23 cellular contexts compared by ENCODE assay signal in the genomic region with DNA sequence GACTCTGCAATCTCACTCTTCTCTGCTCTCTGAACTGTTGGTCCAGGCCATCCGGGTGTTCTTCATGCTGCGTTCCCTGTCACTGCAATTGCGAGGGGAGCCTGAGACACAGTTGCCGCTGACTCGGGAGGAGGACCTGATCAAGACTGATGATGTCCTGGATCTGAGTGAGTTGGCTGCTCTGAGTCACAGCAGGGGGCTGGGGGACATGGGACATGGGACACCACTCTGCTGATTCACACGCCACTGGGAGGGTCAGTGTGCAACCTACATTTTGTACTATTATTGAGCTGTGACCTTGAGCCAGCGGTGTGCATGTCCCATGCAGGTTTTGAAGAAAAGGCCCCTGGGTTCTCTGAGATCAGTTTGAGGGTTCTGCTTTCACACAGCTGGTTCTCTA.
A peak's percentile ranks its signal among the peaks of the same experiment; 100 is the strongest.
DNase-seq lines count a peak whose midpoint lies in the region; ATAC-seq and TF ChIP-seq lines count a peak whose summit lies in the region.
"Had no signal": no experiment of that assay in that cellular context is flagged by ENCODE, and none has a peak within 500 bp of the region (broad histone marks: within the 10 kb centered on the region; RNA-seq: fewer than 3 reads in every experiment).

No MANE protein-coding gene starts in this region.

- no TSS peak for BruUV-seq in A673 (replicated peaks; lab: Mats Ljungman, UMichigan)

- no peak overlapping the region for H2AK5ac ChIP-seq in trophoblast cell (ENCODE audit: low read length)

- H3K4me3 ChIP-seq in DND-41 (ENCODE audit: low read depth in 1 of 2, low read length in 2 of 2) (no peak overlapping the region), trophoblast cell (ENCODE audit: low read depth, low read length) (no peak overlapping the region), A673 (ENCODE audit: low read depth, low read length, poor library complexity, severe bottlenecking) (no peak overlapping the region)
- H3K4me3 ChIP-seq: MG63 had no signal

- H4K8ac ChIP-seq in trophoblast cell (ENCODE audit: low read depth, low read length), result no peak overlapping the region

- no peak overlapping the region for H3K23ac ChIP-seq in trophoblast cell (ENCODE audit: low read length)

- H3K9ac ChIP-seq in DND-41 (ENCODE audit: low read depth, low read length) (no peak overlapping the region), trophoblast cell (ENCODE audit: low read length) (peak overlapping the region; percentile 14)

- peaks cover 35% of the 10 kb centered on the region for H3K4me1 Mint-ChIP-seq in T-helper 1 cell treated with Interleukin-12 subunit alpha and Interleukin-12 subunit beta and Interleukin-4 antibody, amounts not matched to agents 30 μg/mL and 1 μg/mL, for 36 hours (ENCODE audit: low read depth)
- H3K4me1 Mint-ChIP-seq in activated T-helper 2 cell treated with anti-CD3 and anti-CD28 coated beads, Interferon-gamma antibody, Interleukin-2, Interleukin-4, amounts not matched to agents 10 μg/mL and 5 μg/mL and 100 μg/mL, durations not matched to agents 14 hours and 24 hours and 36 hours (ENCODE audit: low read depth), result peaks cover 63% of the 10 kb centered on the region
- peaks cover 11 to 12% of the 10 kb centered on the region in 2 donors for H3K4me1 Mint-ChIP-seq in natural killer cell
- H3K4me1 Mint-ChIP-seq: B cell had no signal

- no peak for TF ChIP-seq CTCF in DND-41 (IDR thresholded peaks at IDR 0.05; ENCODE audit: borderline replicate concordance, extremely low read depth, low read length, poor library complexity, severe bottlenecking)
- TF ChIP-seq CTCF in natural killer cell (IDR thresholded peaks at IDR 0.05), result no peak
- TF ChIP-seq CTCF in A673 (conservative IDR thresholded peaks at IDR 0.05; ENCODE audit: low read depth, low read length), result no peak

- no peak overlapping the region for H2BK5ac ChIP-seq in trophoblast cell (ENCODE audit: low read depth, low read length, poor library complexity)

- H3K79me1 ChIP-seq in trophoblast cell (ENCODE audit: low read length), result no peaks in the 10 kb centered on the region

- H4K91ac ChIP-seq in trophoblast cell (ENCODE audit: low read depth, low read length), result no peak overlapping the region

- H3K4ac ChIP-seq in trophoblast cell (ENCODE audit: low read depth, low read length), result no peak overlapping the region

- H3K27me3 ChIP-seq in DND-41 (ENCODE audit: insufficient read depth, low read length, poor library complexity) (no peaks in the 10 kb centered on the region), trophoblast cell (ENCODE audit: insufficient read depth, low read length) (no peaks in the 10 kb centered on the region), A673 (replicated peaks; ENCODE audit: insufficient read depth, low read depth, low read length, poor library complexity) (no peaks in the 10 kb centered on the region)
- H3K27me3 ChIP-seq: MG63 had no signal

- no peak overlapping the region for H3K4me2 ChIP-seq in DND-41 (ENCODE audit: insufficient read depth, low read length)
- H3K4me2 ChIP-seq in trophoblast cell (ENCODE audit: low read length), result no peak overlapping the region

- H4K20me1 ChIP-seq in DND-41 (ENCODE audit: insufficient read depth, low read length), result no peaks in the 10 kb centered on the region

- H3K79me2 ChIP-seq in DND-41 (ENCODE audit: insufficient read depth, low read length) (no peaks in the 10 kb centered on the region), trophoblast cell (ENCODE audit: control insufficient read depth, insufficient read depth, low read length, poor library complexity) (no peaks in the 10 kb centered on the region)

- POLR2A ChIA-PET in A673 (lab: Charles Lee; ENCODE audit: low non-redundant PET), result no interaction called here

- H3K27me3 Mint-ChIP-seq in T-helper 1 cell treated with Interleukin-12 subunit alpha and Interleukin-12 subunit beta and Interleukin-4 antibody, amounts not matched to agents 30 μg/mL and 1 μg/mL, for 36 hours (ENCODE audit: low read depth), result no peaks in the 10 kb centered on the region
- H3K27me3 Mint-ChIP-seq in activated T-helper 2 cell treated with anti-CD3 and anti-CD28 coated beads, Interferon-gamma antibody, Interleukin-2, Interleukin-4, amounts not matched to agents 10 μg/mL and 5 μg/mL and 100 μg/mL, durations not matched to agents 14 hours and 24 hours and 36 hours (ENCODE audit: low read depth), result no peaks in the 10 kb centered on the region
- H3K27me3 Mint-ChIP-seq in natural killer cell (ENCODE audit: low read depth in 2 of 2), result no peaks in the 10 kb centered on the region
- H3K27me3 Mint-ChIP-seq: B cell; CD4-positive, CD25-positive, alpha-beta regulatory T cell had no signal

- H3K36me3 ChIP-seq in DND-41 (ENCODE audit: insufficient read depth, low read length) (peaks cover 59% of the 10 kb centered on the region), trophoblast cell (ENCODE audit: control insufficient read depth in 1 of 2, insufficient read depth in 2 of 2, low read length in 2 of 2) (peaks cover 10 to 29% of the 10 kb centered on the region in 2 experiments), A673 (ENCODE audit: insufficient read depth, low read length, poor library complexity, severe bottlenecking) (no peaks in the 10 kb centered on the region)

- intact Hi-C loops in activated T-helper 2 cell treated with anti-CD3 and anti-CD28 coated beads, Interferon-gamma antibody, Interleukin-2, Interleukin-4, amounts not matched to agents 10 μg/mL and 5 μg/mL and 100 μg/mL, durations not matched to agents 14 hours and 24 hours and 36 hours (cut with micrococcal nuclease), result no loop called here
- intact Hi-C loops in natural killer cell (cut with micrococcal nuclease), result no loop called here
- intact Hi-C loops in A673 (cut with micrococcal nuclease; ENCODE audit: unreplicated experiment), result no loop called here

- H2BK12ac ChIP-seq in trophoblast cell (ENCODE audit: low read length), result no peak overlapping the region

- H3K4me3 Mint-ChIP-seq in T-helper 1 cell treated with Interleukin-12 subunit alpha and Interleukin-12 subunit beta and Interleukin-4 antibody, amounts not matched to agents 30 μg/mL and 1 μg/mL, for 36 hours, result no peak overlapping the region
- peak overlapping the region; percentile 53 for H3K4me3 Mint-ChIP-seq in activated T-helper 2 cell treated with anti-CD3 and anti-CD28 coated beads, Interferon-gamma antibody, Interleukin-2, Interleukin-4, amounts not matched to agents 10 μg/mL and 5 μg/mL and 100 μg/mL, durations not matched to agents 14 hours and 24 hours and 36 hours (ENCODE audit: low read depth)
- H3K4me3 Mint-ChIP-seq in natural killer cell, result no peak overlapping the region
- H3K4me3 Mint-ChIP-seq: B cell; CD4-positive, CD25-positive, alpha-beta regulatory T cell had no signal

- H4K12ac ChIP-seq in trophoblast cell (ENCODE audit: low read depth, low read length), result no peak overlapping the region

- H2BK120ac ChIP-seq in trophoblast cell (ENCODE audit: insufficient read depth, low read length, poor library complexity), result no peak overlapping the region

- peaks cover 17% of the 10 kb centered on the region for H3K4me1 ChIP-seq in DND-41 (ENCODE audit: insufficient read depth, low read length)
- no peaks in the 10 kb centered on the region for H3K4me1 ChIP-seq in trophoblast cell (ENCODE audit: control insufficient read depth in 1 of 2, insufficient read depth in 2 of 2, low read length in 2 of 2)
- H3K4me1 ChIP-seq in A673 (ENCODE audit: insufficient read depth, low read length, poor library complexity, severe bottlenecking), result peaks cover 5% of the 10 kb centered on the region

- DNase-seq in T-helper 1 cell, result no peak
- no peak for DNase-seq in DND-41
- no peak for DNase-seq in activated T-helper 2 cell treated with anti-CD3 and anti-CD28 coated beads, Interferon-gamma antibody, Interleukin-2, Interleukin-4, amounts not matched to agents 10 μg/mL and 5 μg/mL and 100 μg/mL, durations not matched to agents 14 hours and 24 hours and 36 hours (ENCODE audit: low spot score)
- DNase-seq in trophoblast cell, result no peak
- DNase-seq in natural killer cell, result no peak
- DNase-seq in C1 segment of cervical spinal cord (lab: John Stamatoyannopoulos, UW), result no peak
- DNase-seq in A673 (ENCODE audit: low spot score), result no peak
- DNase-seq: CD4-positive, CD25-positive, alpha-beta regulatory T cell; COR-L47; DMS 273 treated with DMSO at 0.1 percent for 48 hours; Karpas-422; MG63; NCI-H1048; NCI-H146; NCI-H2029 treated with DMSO at 0.1 percent for 48 hours; NCI-H510A; NCI-H748 treated with DMSO at 0.1 percent for 48 hours; PC-3; RPMI8226; SIG-M5 had no signal

- CTCF ChIA-PET in A673 (lab: Charles Lee), result no interaction called here

- no peaks in the 10 kb centered on the region for H3K9me3 ChIP-seq in DND-41 (ENCODE audit: insufficient read depth, low read length, severe bottlenecking)
- peaks cover 3% of the 10 kb centered on the region for H3K9me3 ChIP-seq in trophoblast cell (ENCODE audit: insufficient read depth, low read depth, low read length)
- no peaks in the 10 kb centered on the region for H3K9me3 ChIP-seq in A673 (ENCODE audit: low read depth, low read length, poor library complexity, severe bottlenecking)
- H3K9me3 ChIP-seq: MG63 had no signal

- H3K9me3 Mint-ChIP-seq in T-helper 1 cell treated with Interleukin-12 subunit alpha and Interleukin-12 subunit beta and Interleukin-4 antibody, amounts not matched to agents 30 μg/mL and 1 μg/mL, for 36 hours, result no peaks in the 10 kb centered on the region
- H3K9me3 Mint-ChIP-seq in activated T-helper 2 cell treated with anti-CD3 and anti-CD28 coated beads, Interferon-gamma antibody, Interleukin-2, Interleukin-4, amounts not matched to agents 10 μg/mL and 5 μg/mL and 100 μg/mL, durations not matched to agents 14 hours and 24 hours and 36 hours, result no peaks in the 10 kb centered on the region
- no peaks in the 10 kb centered on the region for H3K9me3 Mint-ChIP-seq in natural killer cell
- H3K9me3 Mint-ChIP-seq: CD4-positive, CD25-positive, alpha-beta regulatory T cell had no signal

- no CpG with 5 or more reads among the region's 7 CpGs for WGBS in trophoblast cell (ENCODE audit: extremely low coverage, insufficient coverage, insufficient read length)

- no peak overlapping the region for H3K14ac ChIP-seq in trophoblast cell (ENCODE audit: low read length)

- H3K27ac ChIP-seq in DND-41 (ENCODE audit: low read length), result peak overlapping the region; percentile 19; the same call in 1 of the 2 replicates
- no peak overlapping the region for H3K27ac ChIP-seq in trophoblast cell (ENCODE audit: low read depth, low read length)
- no peak overlapping the region for H3K27ac ChIP-seq in A673 (ENCODE audit: low read depth, low read length, poor library complexity, severe bottlenecking)
- H3K27ac ChIP-seq: 22Rv1 had no signal

- H3K36me3 Mint-ChIP-seq in T-helper 1 cell treated with Interleukin-12 subunit alpha and Interleukin-12 subunit beta and Interleukin-4 antibody, amounts not matched to agents 30 μg/mL and 1 μg/mL, for 36 hours (ENCODE audit: low read depth), result peaks cover 44% of the 10 kb centered on the region
- H3K36me3 Mint-ChIP-seq in activated T-helper 2 cell treated with anti-CD3 and anti-CD28 coated beads, Interferon-gamma antibody, Interleukin-2, Interleukin-4, amounts not matched to agents 10 μg/mL and 5 μg/mL and 100 μg/mL, durations not matched to agents 14 hours and 24 hours and 36 hours (ENCODE audit: low read depth), result peaks cover 77% of the 10 kb centered on the region
- no peaks in the 10 kb centered on the region for H3K36me3 Mint-ChIP-seq in natural killer cell

- H2AFZ ChIP-seq in DND-41 (ENCODE audit: low read depth, low read length) (no peak overlapping the region), trophoblast cell (ENCODE audit: insufficient read depth, low read length, poor library complexity) (no peak overlapping the region)

- H3K18ac ChIP-seq in trophoblast cell (ENCODE audit: low read length), result no peak overlapping the region

- ATAC-seq in DND-41 (ENCODE audit: insufficient read depth, low read depth) (no peak), natural killer cell (no peak)
- ATAC-seq: PC-3 had no signal

- peak overlapping the region; percentile 10 for H3K27ac Mint-ChIP-seq in T-helper 1 cell treated with Interleukin-12 subunit alpha and Interleukin-12 subunit beta and Interleukin-4 antibody, amounts not matched to agents 30 μg/mL and 1 μg/mL, for 36 hours
- H3K27ac Mint-ChIP-seq in activated T-helper 2 cell treated with anti-CD3 and anti-CD28 coated beads, Interferon-gamma antibody, Interleukin-2, Interleukin-4, amounts not matched to agents 10 μg/mL and 5 μg/mL and 100 μg/mL, durations not matched to agents 14 hours and 24 hours and 36 hours, result peak overlapping the region; percentile 74
- H3K27ac Mint-ChIP-seq in natural killer cell, result no peak overlapping the region
- H3K27ac Mint-ChIP-seq: CD4-positive, CD25-positive, alpha-beta regulatory T cell had no signal

Comparison
In these comparisons a context has a peak if more than half of its experiments do, and no peak if none do; other contexts are left out.
1. H3K27ac Mint-ChIP-seq: peak in T-helper 1 cell treated with Interleukin-12 subunit alpha and Interleukin-12 subunit beta and Interleukin-4 antibody, amounts not matched to agents 30 μg/mL and 1 μg/mL, for 36 hours (single experiment) and activated T-helper 2 cell treated with anti-CD3 and anti-CD28 coated beads, Interferon-gamma antibody, Interleukin-2, Interleukin-4, amounts not matched to agents 10 μg/mL and 5 μg/mL and 100 μg/mL, durations not matched to agents 14 hours and 24 hours and 36 hours (single experiment); none in natural killer cell (0 of 2).